ENCODE assay signal across 11 cellular contexts in the genomic region with DNA sequence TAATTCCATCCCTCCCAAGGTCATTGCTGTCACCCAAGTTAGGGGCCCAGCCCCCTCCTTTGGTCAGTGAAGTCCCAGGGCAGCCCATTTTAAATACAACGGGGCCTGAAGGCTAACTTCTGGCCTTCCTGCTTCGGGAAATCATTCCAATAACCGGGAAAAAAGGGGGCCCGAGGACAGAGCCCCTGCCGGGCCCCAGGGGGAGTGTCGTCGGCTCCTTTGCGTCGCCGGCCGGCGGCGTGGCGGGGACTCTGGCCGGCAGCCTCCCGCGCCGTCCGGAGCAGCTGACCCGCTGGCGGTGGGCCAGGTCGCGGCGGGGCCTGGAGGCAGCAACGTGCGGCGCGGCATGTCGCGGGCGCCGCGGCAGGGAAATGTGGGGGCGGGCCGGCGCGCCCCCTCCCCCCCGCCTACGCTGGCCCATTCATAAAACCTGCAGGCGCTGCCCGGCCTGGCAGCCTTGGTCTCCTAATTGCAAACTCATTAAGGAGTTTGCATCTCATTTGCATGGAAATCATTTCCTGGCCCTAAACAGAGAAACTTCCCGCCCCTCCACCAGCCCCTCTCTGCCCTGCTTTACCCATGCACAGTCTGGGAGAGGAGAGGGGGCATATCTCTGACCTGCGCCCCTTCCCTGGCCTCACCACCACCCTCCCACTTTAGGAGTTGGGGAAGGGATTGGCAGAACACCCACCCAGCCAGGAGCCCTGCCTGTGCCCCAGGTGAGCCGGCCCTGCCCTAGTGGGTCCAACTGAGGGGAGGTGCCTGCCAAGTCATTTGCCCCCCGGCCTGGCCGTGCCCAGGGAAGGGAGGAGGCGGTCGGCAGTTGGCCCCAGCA. TPM values are rescaled to one million over a fixed set of nuclear protein-coding genes. Genes with fewer than 3 reads are reported as not detected.
DNase-seq lines count a peak whose midpoint lies in the region; ATAC-seq, FAIRE-seq and TF ChIP-seq lines count a peak whose summit lies in the region.
"Had no signal": no experiment of that assay in that cellular context is flagged by ENCODE, and none has a peak within 500 bp of the region (broad histone marks: within the 10 kb centered on the region; RNA-seq: fewer than 3 reads in every experiment).

No MANE protein-coding gene starts in this region.

- H4K20me1 ChIP-seq in H1 (replicated peaks in 1 of 2; ENCODE audit: control insufficient read depth in 1 of 2, insufficient read depth in 2 of 2, low read length in 2 of 2), result no peaks in the 10 kb centered on the region

- intact Hi-C loops in A673 (cut with micrococcal nuclease; ENCODE audit: unreplicated experiment), result no loop called here

- TF ChIP-seq POLR2A in H1 (IDR thresholded peaks at IDR 0.05; ENCODE audit: control extremely low read depth in 1 of 2, low read depth in 2 of 2, low read length in 2 of 2), result no peak

- 18% methylated on average over 29 of the region's 48 CpGs; no CpG with 5 or more reads in 1 of the 2 experiments for WGBS in H1 (ENCODE audit: extremely low coverage in 1 of 2, insufficient coverage in 1 of 2, insufficient read length in 1 of 2, insufficient replicate concordance in 2 of 2, low coverage in 1 of 2, low lambda C conversion rate in 2 of 2, missing lambda C conversion rate in 1 of 2), 2 experiments
- WGBS in mesenchymal stem cell, result 12% methylated on average over 37 of the region's 48 CpGs

- DNase-seq in A673 (ENCODE audit: low spot score) (peak; percentile 57), H1 (ENCODE audit: low read depth in 1 of 2, low spot score in 2 of 2) (no peak), mesenchymal stem cell (peak; percentile 50), caudate nucleus (lab: John Stamatoyannopoulos, UW) (no peak), ACHN (no peak), MV-4-11 (lab: John Stamatoyannopoulos, UW) (no peak)
- DNase-seq in activated CD4-positive, CD25-positive, alpha-beta regulatory T cell (lab: John Stamatoyannopoulos, UW), result no peak
- DNase-seq: activated CD4-positive, CD25-positive, alpha-beta regulatory T cell treated with anti-CD3 and anti-CD28 coated beads, Interleukin-2, amount 50 U/mL, for 72 hours; AML-193; NCI-H510A treated with DMSO at 0.1 percent for 48 hours had no signal

- no peak for FAIRE-seq in H1 (lab: Jason Lieb, UNC)

- 0 out of 2 replicates have a peak overlapping the region, but pooled peaks have one; percentile 55 for H2BK12ac ChIP-seq in H1 (ENCODE audit: low read depth, low read length)
- peak overlapping the region; percentile 7 to 32 for H2BK12ac ChIP-seq in mesenchymal stem cell (ENCODE audit: low read length in 2 of 2)

- in situ Hi-C loops in ACHN (cut with HindIII; ENCODE audit: low pct_ligation_motif_present, low pct_unique_long_range_greater_than_20kb, low sequenced_read_pairs), result no loop called here

- H3K27ac ChIP-seq in A673 (ENCODE audit: low read depth, low read length, poor library complexity, severe bottlenecking) (peak overlapping the region; percentile 49), H1 (ENCODE audit: low read depth, low read length) (no peak overlapping the region), mesenchymal stem cell (ENCODE audit: low read length, poor library complexity, severe bottlenecking) (no peak overlapping the region), caudate nucleus (ENCODE audit: low read depth, low read length) (no peak overlapping the region)

- H3K14ac ChIP-seq in H1 (ENCODE audit: insufficient read length) (no peak overlapping the region), mesenchymal stem cell (ENCODE audit: low read length in 2 of 2) (no peak overlapping the region)

- peak; percentile 25 for ATAC-seq in HG03108 (IDR thresholded peaks at IDR 0.05; ENCODE audit: unreplicated experiment)

- H3K4me2 ChIP-seq in H1 (ENCODE audit: insufficient read depth in 1 of 2, low read depth in 2 of 2, low read length in 2 of 2) (peak overlapping the region; percentile 22 to 60), mesenchymal stem cell (ENCODE audit: low read length, poor library complexity, severe bottlenecking) (peak overlapping the region; percentile 65)

- peak overlapping the region; percentile 87 for H3K18ac ChIP-seq in H1 (ENCODE audit: extremely low read depth, low read length)
- peak overlapping the region; percentile 63 to 76 for H3K18ac ChIP-seq in mesenchymal stem cell (ENCODE audit: low read depth in 1 of 2, low read length in 2 of 2)

- H2BK120ac ChIP-seq in H1 (replicated peaks; ENCODE audit: low read depth, low read length) (no peak overlapping the region), mesenchymal stem cell (ENCODE audit: low read depth, low read length) (peak overlapping the region; percentile 35)

- H3K4me3 ChIP-seq in A673 (ENCODE audit: low read depth, low read length, poor library complexity, severe bottlenecking) (peak overlapping the region; percentile 9), H1 (ENCODE audit: extremely low read depth in 1 of 4, insufficient read depth in 2 of 4, low read depth in 3 of 4, low read length in 4 of 4) (peak overlapping the region in 3 of 4 experiments; percentile 6 to 48 (median 29); a peak in 4 of 8 replicates), mesenchymal stem cell (ENCODE audit: insufficient read depth in 1 of 2, low read depth in 1 of 2, low read length in 2 of 2) (no peak overlapping the region)

- no peaks in the 10 kb centered on the region for H3K9me3 ChIP-seq in A673 (ENCODE audit: low read depth, low read length, poor library complexity, severe bottlenecking)
- no peaks in the 10 kb centered on the region for H3K9me3 ChIP-seq in H1 (ENCODE audit: insufficient read depth in 2 of 2, low read depth in 1 of 2, low read length in 1 of 2)
- no peaks in the 10 kb centered on the region for H3K9me3 ChIP-seq in mesenchymal stem cell (ENCODE audit: control insufficient read depth, low read length)

- no peak overlapping the region for H3K4ac ChIP-seq in H1 (replicated peaks; ENCODE audit: insufficient read length, low read depth, low read length)
- H3K4ac ChIP-seq in mesenchymal stem cell (ENCODE audit: low read depth in 1 of 2, low read length in 2 of 2), result peak overlapping the region; percentile 27 to 46

- no peak overlapping the region for H2BK20ac ChIP-seq in H1 (ENCODE audit: low read length)

- H4K91ac ChIP-seq in H1 (replicated peaks; ENCODE audit: insufficient read length, low read length) (peak overlapping the region; percentile 90), mesenchymal stem cell (ENCODE audit: low read length) (peak overlapping the region; percentile 87)

- no peak overlapping the region for H2AK5ac ChIP-seq in H1 (ENCODE audit: low read depth, low read length)
- no peak overlapping the region for H2AK5ac ChIP-seq in mesenchymal stem cell (ENCODE audit: low read length, severe bottlenecking)

- no TSS peak for BruUV-seq in A673 (replicated peaks; lab: Mats Ljungman, UMichigan)

- H3K23ac ChIP-seq in H1 (ENCODE audit: insufficient read length) (no peak overlapping the region), mesenchymal stem cell (ENCODE audit: low read length in 2 of 2) (no peak overlapping the region)

- H4K8ac ChIP-seq in H1 (ENCODE audit: extremely low read depth, insufficient read depth, low read length), result peak overlapping the region; percentile 0; the same call in 1 of the 2 replicates
- no peak overlapping the region for H4K8ac ChIP-seq in mesenchymal stem cell (ENCODE audit: low read length)

- H3K4me1 ChIP-seq in A673 (ENCODE audit: insufficient read depth, low read length, poor library complexity, severe bottlenecking), result peaks cover 44% of the 10 kb centered on the region
- peaks cover 9 to 32% (median 27%) of the 10 kb centered on the region in 4 experiments for H3K4me1 ChIP-seq in H1 (replicated peaks in 1 of 4; ENCODE audit: control insufficient read depth in 3 of 4, insufficient read depth in 4 of 4, low read length in 3 of 4)
- H3K4me1 ChIP-seq in mesenchymal stem cell (ENCODE audit: control insufficient read depth, insufficient read depth, low read depth, low read length), result peaks cover 34% of the 10 kb centered on the region

- no peak overlapping the region for H4K5ac ChIP-seq in H1 (ENCODE audit: insufficient read length, low read depth, low read length)

- no peak for TF ChIP-seq EP300 in H1 (IDR thresholded peaks at IDR 0.05; ENCODE audit: borderline replicate concordance in 1 of 2, low read depth in 2 of 2, low read length in 2 of 2)

- no peaks in the 10 kb centered on the region for H3K79me1 ChIP-seq in H1 (ENCODE audit: low read depth, low read length)
- no peaks in the 10 kb centered on the region for H3K79me1 ChIP-seq in mesenchymal stem cell (replicated peaks; ENCODE audit: low read length, poor library complexity, severe bottlenecking)

- H3K27me3 ChIP-seq in A673 (replicated peaks; ENCODE audit: insufficient read depth, low read depth, low read length, poor library complexity) (no peaks in the 10 kb centered on the region), H1 (replicated peaks in 1 of 4; ENCODE audit: control insufficient read depth in 3 of 4, extremely low read depth in 1 of 4, insufficient read depth in 3 of 4, low read length in 3 of 4) (peaks cover 0 to 9% (median 2%) of the 10 kb centered on the region in 4 experiments; a peak in 4 of 7 replicates), mesenchymal stem cell (ENCODE audit: control insufficient read depth in 1 of 2, insufficient read depth in 1 of 2, low read length in 2 of 2) (no peaks in the 10 kb centered on the region)

- TF ChIP-seq CTCF in A673 (conservative IDR thresholded peaks at IDR 0.05; ENCODE audit: low read depth, low read length), result no peak
- TF ChIP-seq CTCF in H1 (IDR thresholded peaks at IDR 0.05; ENCODE audit: control extremely low read depth in 1 of 3, insufficient read depth in 1 of 3, low read depth in 1 of 3, low read length in 3 of 3), result no peak

- H2BK5ac ChIP-seq in H1 (ENCODE audit: low read depth, low read length) (no peak overlapping the region), mesenchymal stem cell (ENCODE audit: low read depth, low read length, poor library complexity, severe bottlenecking) (no peak overlapping the region)

- H3K56ac ChIP-seq in H1 (replicated peaks; ENCODE audit: insufficient read length, low read depth, low read length), result no peak overlapping the region

- H3K36me3 ChIP-seq in A673 (ENCODE audit: insufficient read depth, low read length, poor library complexity, severe bottlenecking) (no peaks in the 10 kb centered on the region), H1 (ENCODE audit: control insufficient read depth in 2 of 4, insufficient read depth in 4 of 4, low read length in 3 of 4) (no peaks in the 10 kb centered on the region), mesenchymal stem cell (ENCODE audit: control insufficient read depth in 1 of 2, insufficient read depth in 2 of 2, low read depth in 1 of 2, low read length in 2 of 2) (no peaks in the 10 kb centered on the region)

- POLR2A ChIA-PET in A673 (lab: Charles Lee; ENCODE audit: low non-redundant PET) (no interaction called here), H1 (lab: Charles Lee; ENCODE audit: partially characterized antibody) (interaction anchor here (0.6 to 2.8 kb wide), 3 partner anchors 87 to 306 kb away, joined by 3 to 13 read pairs (median 3); a partner anchor contains a TSS)

- peaks cover 11% of the 10 kb centered on the region for H3K23me2 ChIP-seq in H1 (ENCODE audit: low read depth, low read length)

- no peaks in the 10 kb centered on the region for H3K79me2 ChIP-seq in H1 (ENCODE audit: control insufficient read depth in 1 of 2, insufficient read depth in 2 of 2, low read length in 2 of 2)

- H2BK15ac ChIP-seq in H1 (ENCODE audit: low read length) (no peak overlapping the region), mesenchymal stem cell (ENCODE audit: low read depth, poor library complexity, severe bottlenecking) (peak overlapping the region; percentile 84)

- no peak overlapping the region for H3K9ac ChIP-seq in H1 (replicated peaks in 1 of 4; ENCODE audit: extremely low read depth in 1 of 4, low read depth in 3 of 4, low read length in 3 of 4)
- H3K9ac ChIP-seq in mesenchymal stem cell (ENCODE audit: low read length), result peak overlapping the region; percentile 42

- H2AFZ ChIP-seq in H1 (ENCODE audit: low read length), result peak overlapping the region; percentile 66; the same call in 1 of the 2 replicates
- no peak overlapping the region for H2AFZ ChIP-seq in mesenchymal stem cell (ENCODE audit: low read depth, low read length)

- TF ChIP-seq RAD21 in H1 (IDR thresholded peaks at IDR 0.05 in 1 of 2, conservative IDR thresholded peaks at IDR 0.05 in 1 of 2; ENCODE audit: low read depth in 2 of 2, low read length in 2 of 2), result no peak

- CTCF ChIA-PET in A673 (lab: Charles Lee) (interaction anchor here (3.6 kb wide), 1 partner anchor 307 kb away, joined by 49 read pairs; a partner anchor contains a TSS), H1 (lab: Charles Lee; ENCODE audit: partially characterized antibody) (interaction anchor here (0.6 to 5.8 kb wide), 18 partner anchors 10 to 466 kb away, joined by 3 to 60 read pairs (median 10); a partner anchor contains a TSS)

RNA-seq across cellular contexts. Expression of a gene that starts 50.7 kb away (rescaled TPM):
- total RNA-seq in A673 (2021), result 78.8 and 80.4 TPM in 2 replicates
- total RNA-seq in H1 (2021; fragmentation: NEBNext Ultra II Directional; extraction: Animal tissue kit (Norgen Biotek cat#: 25700)), result 81.8 and 82.0 TPM in 2 replicates
- 97.1 and 105 TPM in 2 replicates for polyA plus RNA-seq in H1 (2011; rRNA removed)
- polyA plus RNA-seq in H1 (2011; cell fraction: cytosol; rRNA removed), result 93.0 TPM
- 84.9 TPM for polyA plus RNA-seq in H1 (2011; cell fraction: nucleus; rRNA removed)
- 102 to 123 TPM (median 115 TPM) in 4 replicates for polyA plus RNA-seq in H1 (2012, experiment 1 of 2)
- polyA plus RNA-seq in H1 (2012, experiment 2 of 2), result 122 TPM
- 81.1 TPM for polyA plus RNA-seq in H1 (2013, experiment 1 of 2)
- polyA plus RNA-seq in H1 (2013, experiment 2 of 2), result 86.4 TPM
- polyA minus RNA-seq in H1 (2011; rRNA and poly(A)+ RNA removed), result 32.7 and 33.0 TPM in 2 replicates
- 28.1 TPM for polyA minus RNA-seq in H1 (2011; cell fraction: cytosol; rRNA and poly(A)+ RNA removed)
- 20.0 TPM for polyA minus RNA-seq in H1 (2011; cell fraction: nucleus; rRNA and poly(A)+ RNA removed)
- 59.8 TPM for polyA plus RNA-seq in mesenchymal stem cell (2013, experiment 1 of 2)
- 63.5 TPM for polyA plus RNA-seq in mesenchymal stem cell (2013, experiment 2 of 2)

RNA-seq across cellular contexts. Expression of a gene that starts 50.8 kb away (rescaled TPM):
- total RNA-seq in A673 (2021), result 32.0 and 34.2 TPM in 2 replicates
- total RNA-seq in H1 (2021; fragmentation: NEBNext Ultra II Directional; extraction: Animal tissue kit (Norgen Biotek cat#: 25700)), result 60.5 and 61.1 TPM in 2 replicates
- 96.8 and 110 TPM in 2 replicates for polyA plus RNA-seq in H1 (2011; rRNA removed)
- polyA plus RNA-seq in H1 (2011; cell fraction: cytosol; rRNA removed), result 71.4 TPM
- polyA plus RNA-seq in H1 (2011; cell fraction: nucleus; rRNA removed), result 196 TPM
- polyA plus RNA-seq in H1 (2012, experiment 1 of 2), result 37.4 to 68.7 TPM (median 63.1 TPM) in 4 replicates
- 49.0 TPM for polyA plus RNA-seq in H1 (2012, experiment 2 of 2)
- 64.8 TPM for polyA plus RNA-seq in H1 (2013, experiment 1 of 2)
- 66.3 TPM for polyA plus RNA-seq in H1 (2013, experiment 2 of 2)
- polyA minus RNA-seq in H1 (2011; rRNA and poly(A)+ RNA removed), result 116 and 125 TPM in 2 replicates
- polyA minus RNA-seq in H1 (2011; cell fraction: cytosol; rRNA and poly(A)+ RNA removed), result 46.4 TPM
- polyA minus RNA-seq in H1 (2011; cell fraction: nucleus; rRNA and poly(A)+ RNA removed), result 41.6 TPM
- polyA plus RNA-seq in mesenchymal stem cell (2013, experiment 1 of 2), result 28.7 TPM
- 27.8 TPM for polyA plus RNA-seq in mesenchymal stem cell (2013, experiment 2 of 2)

Comparison
In these comparisons a context has a peak if more than half of its experiments do, and no peak if none do; other contexts are left out.
1. DNase-seq: peak in A673 (single experiment) and mesenchymal stem cell (single experiment); none in H1 (0 of 2), caudate nucleus (0 of 61), ACHN (single experiment), activated CD4-positive, CD25-positive, alpha-beta regulatory T cell (0 of 4) and MV-4-11 (single experiment).
2. H3K4me3 ChIP-seq: peak in A673 (single experiment) and H1 (3 of 4); none in mesenchymal stem cell (0 of 2).